ENCODE assay signal across 14 cellular contexts in the genomic region with DNA sequence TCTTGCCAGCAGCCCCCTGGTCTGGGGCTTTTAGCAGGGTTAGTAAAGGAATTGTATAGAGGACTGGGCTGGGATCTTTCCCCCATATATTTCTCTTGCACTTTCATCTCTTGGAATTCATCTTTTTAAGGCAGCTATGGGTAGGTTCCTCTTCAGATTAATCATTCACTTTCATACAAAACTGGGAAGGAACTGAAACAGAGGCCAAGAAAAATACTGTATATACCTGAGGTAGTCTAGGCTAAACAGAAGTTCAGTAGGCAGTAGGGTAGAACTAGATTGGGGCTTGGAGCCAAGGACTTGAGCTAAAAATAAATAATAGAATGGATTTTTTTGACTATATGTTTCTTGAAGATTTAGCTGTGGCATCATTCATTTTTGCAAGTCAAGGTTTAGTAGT. TPM values are rescaled to one million over a fixed set of nuclear protein-coding genes. Genes with fewer than 3 reads are reported as not detected.
"Had no signal": no experiment of that assay in that cellular context is flagged by ENCODE, and none has a peak within 500 bp of the region (broad histone marks: within the 10 kb centered on the region; RNA-seq: fewer than 3 reads in every experiment).

No MANE protein-coding gene starts in this region.

- H3K4me3 Mint-ChIP-seq: activated naive CD4-positive, alpha-beta T cell treated with anti-CD3 and anti-CD28 coated beads for 36 hours; activated naive CD8-positive, alpha-beta T cell treated with anti-CD3 and anti-CD28 coated beads, Interleukin-2, amount 50 U/mL, for 24 hours; activated T-helper 17 cell treated with anti-CD3 and anti-CD28 coated beads, Interleukin-2, amount 50 U/mL, for 72 hours; dendritic cell treated with granulocyte-macrophage colony-stimulating factor and Interleukin-4, amounts not matched to agents 40 ng/mL and 50 ng/mL, for 4 days; immature natural killer cell; natural killer cell treated with Interleukin-12 subunit alpha and Interleukin-12 subunit beta and Interleukin-15 and Interleukin-18, amount 100 ng/mL, for 72 hours; stimulated activated memory B cell treated with anti-CD40 and anti-IgM and Interleukin-4, amounts not matched to agents 10 μg/mL and 1 μg/mL and 100 μg/mL, for 72 hours had no signal

- DNase-seq: activated naive CD4-positive, alpha-beta T cell treated with anti-CD3 and anti-CD28 coated beads for 36 hours; activated naive CD8-positive, alpha-beta T cell treated with anti-CD3 and anti-CD28 coated beads, Interleukin-2, amount 50 U/mL, for 24 hours; activated T-cell treated with anti-CD3 and anti-CD28 coated beads for 4 hours; aorta; effector memory CD4-positive, alpha-beta T cell; foreskin melanocyte; head of caudate nucleus; immature natural killer cell; stimulated activated CD4-positive, alpha-beta T cell treated with anti-CD3 and anti-CD28 coated beads, Interleukin-2, amount 100 ng/mL, for 48 hours had no signal

- ATAC-seq: activated naive CD8-positive, alpha-beta T cell treated with anti-CD3 and anti-CD28 coated beads, Interleukin-2, amount 50 U/mL, for 24 hours; activated T-helper 17 cell treated with anti-CD3 and anti-CD28 coated beads, Interleukin-2, amount 50 U/mL, for 72 hours; natural killer cell treated with Interleukin-12 subunit alpha and Interleukin-12 subunit beta and Interleukin-15 and Interleukin-18, amount 100 ng/mL, for 72 hours; stimulated activated memory B cell treated with anti-CD40 and anti-IgM and Interleukin-4, amounts not matched to agents 10 μg/mL and 1 μg/mL and 100 μg/mL, for 72 hours had no signal

- H3K4me1 Mint-ChIP-seq: activated naive CD8-positive, alpha-beta T cell treated with anti-CD3 and anti-CD28 coated beads, Interleukin-2, amount 50 U/mL, for 24 hours; activated T-helper 17 cell treated with anti-CD3 and anti-CD28 coated beads, Interleukin-2, amount 50 U/mL, for 72 hours; immature natural killer cell; stimulated activated memory B cell treated with anti-CD40 and anti-IgM and Interleukin-4, amounts not matched to agents 10 μg/mL and 1 μg/mL and 100 μg/mL, for 72 hours had no signal

- H3K9me3 Mint-ChIP-seq: activated naive CD4-positive, alpha-beta T cell treated with anti-CD3 and anti-CD28 coated beads for 36 hours had no signal

- H3K27me3 Mint-ChIP-seq: dendritic cell treated with granulocyte-macrophage colony-stimulating factor and Interleukin-4, amounts not matched to agents 40 ng/mL and 50 ng/mL, for 4 days; progenitor cell of endocrine pancreas; stimulated activated memory B cell treated with anti-CD40 and anti-IgM and Interleukin-4, amounts not matched to agents 10 μg/mL and 1 μg/mL and 100 μg/mL, for 72 hours had no signal

- H3K36me3 Mint-ChIP-seq: stimulated activated memory B cell treated with anti-CD40 and anti-IgM and Interleukin-4, amounts not matched to agents 10 μg/mL and 1 μg/mL and 100 μg/mL, for 72 hours had no signal

- H3K27ac Mint-ChIP-seq: activated naive CD4-positive, alpha-beta T cell treated with anti-CD3 and anti-CD28 coated beads for 36 hours; activated naive CD8-positive, alpha-beta T cell treated with anti-CD3 and anti-CD28 coated beads, Interleukin-2, amount 50 U/mL, for 24 hours; activated T-helper 17 cell treated with anti-CD3 and anti-CD28 coated beads, Interleukin-2, amount 50 U/mL, for 72 hours; dendritic cell treated with granulocyte-macrophage colony-stimulating factor and Interleukin-4, amounts not matched to agents 40 ng/mL and 50 ng/mL, for 4 days; immature natural killer cell; natural killer cell treated with Interleukin-12 subunit alpha and Interleukin-12 subunit beta and Interleukin-15 and Interleukin-18, amount 100 ng/mL, for 72 hours; stimulated activated memory B cell treated with anti-CD40 and anti-IgM and Interleukin-4, amounts not matched to agents 10 μg/mL and 1 μg/mL and 100 μg/mL, for 72 hours had no signal

RNA-seq across cellular contexts. Expression of gene PTGS2, which starts 50.7 kb away (rescaled TPM):
- total RNA-seq: progenitor cell of endocrine pancreas had no signal
